Comparison of ENCODE assay signal across 8 cellular contexts in genomic region chr5:150645070-150645700, GRCh38. TPM values are rescaled to one million over a fixed set of nuclear protein-coding genes. Genes with fewer than 3 reads are reported as not detected.
DNase-seq lines count a peak whose midpoint lies in the region; ATAC-seq and TF ChIP-seq lines count a peak whose summit lies in the region.

No MANE protein-coding gene starts in this region.

- no peak for ATAC-seq in effector memory CD8-positive, alpha-beta T cell (replicated peaks)

- H3K27ac Mint-ChIP-seq in mesothelial cell of epicardium = peak overlapping the region; percentile 88
- no peak overlapping the region for H3K27ac Mint-ChIP-seq in effector memory CD8-positive, alpha-beta T cell

- TF ChIP-seq RAD21 in Ishikawa (IDR thresholded peaks at IDR 0.05; ENCODE audit: low read depth) = no peak; the same call in 1 of the 2 replicates

- no peaks in the 10 kb centered on the region for H3K9me3 Mint-ChIP-seq in mesothelial cell of epicardium
- H3K9me3 Mint-ChIP-seq in effector memory CD8-positive, alpha-beta T cell = no peaks in the 10 kb centered on the region

- TF ChIP-seq CTCF in mesothelial cell of epicardium (IDR thresholded peaks at IDR 0.05; ENCODE audit: unreplicated experiment) = no peak

- peak; percentile 88 for TF ChIP-seq EP300 in Ishikawa (IDR thresholded peaks at IDR 0.05; ENCODE audit: borderline replicate concordance)

- DNase-seq in A172 (ENCODE audit: low spot score) (peak; percentile 93), dermis blood vessel endothelial cell (peak; percentile 88), mesothelial cell of epicardium (ENCODE audit: low spot score in 2 of 2, unreplicated experiment in 2 of 2) (no peak), mesenteric fat pad (ENCODE audit: low spot score) (no peak), HuH-7.5 (ENCODE audit: low spot score) (no peak), NCI-H2227 (lab: John Stamatoyannopoulos, UW; ENCODE audit: unreplicated experiment) (no peak)
- no peak for DNase-seq in effector memory CD8-positive, alpha-beta T cell

- no peaks in the 10 kb centered on the region for H3K27me3 Mint-ChIP-seq in mesothelial cell of epicardium (ENCODE audit: low read depth)
- peaks cover 32 to 46% of the 10 kb centered on the region in 2 donors for H3K27me3 Mint-ChIP-seq in effector memory CD8-positive, alpha-beta T cell

- H3K4me1 Mint-ChIP-seq in mesothelial cell of epicardium = peaks cover 56% of the 10 kb centered on the region
- H3K4me1 Mint-ChIP-seq in effector memory CD8-positive, alpha-beta T cell (ENCODE audit: low read depth in 2 of 2) = no peaks in the 10 kb centered on the region

- peak overlapping the region; percentile 44 for H3K4me3 Mint-ChIP-seq in mesothelial cell of epicardium
- no peak overlapping the region for H3K4me3 Mint-ChIP-seq in effector memory CD8-positive, alpha-beta T cell

- peaks cover 17% of the 10 kb centered on the region for H3K36me3 Mint-ChIP-seq in mesothelial cell of epicardium
- peaks cover 3% of the 10 kb centered on the region for H3K36me3 Mint-ChIP-seq in effector memory CD8-positive, alpha-beta T cell (ENCODE audit: insufficient read depth)

TF ChIP-seq in Ishikawa, 13 proteins besides CTCF, POLR2A, EP300 and RAD21:
- TF ChIP-seq NFIC (IDR thresholded peaks at IDR 0.05) (peak; percentile 91), FOXM1 (IDR thresholded peaks at IDR 0.05; ENCODE audit: borderline replicate concordance, low read depth) (peak; percentile 60), CEBPB (IDR thresholded peaks at IDR 0.05) (peak; percentile 65; the same call in 1 of the 2 replicates), ZBTB7A (IDR thresholded peaks at IDR 0.05; ENCODE audit: low read depth) (no peak), CREB1 (IDR thresholded peaks at IDR 0.05; ENCODE audit: low read depth) (no peak), MAX (IDR thresholded peaks at IDR 0.05) (peak; percentile 55; the same call in 1 of the 2 replicates), YY1 (IDR thresholded peaks at IDR 0.05; ENCODE audit: low read depth) (0 out of 2 replicates have a peak, but pooled peaks have one; percentile 36), REST (IDR thresholded peaks at IDR 0.05; ENCODE audit: low read depth) (no peak), TEAD4 (IDR thresholded peaks at IDR 0.05) (peak; percentile 91), TCF12 (IDR thresholded peaks at IDR 0.05; ENCODE audit: low read depth) (peak; percentile 67; the same call in 1 of the 2 replicates)

RNA-seq across cellular contexts. Expression of gene SYNPO, which starts 4.7 kb away (rescaled TPM):
- total RNA-seq in A172 (2014; rRNA removed; shearing (Covaris generic)) = 7.2 and 9.0 TPM in 2 replicates
- total RNA-seq in dermis blood vessel endothelial cell (14.6 and 19.1 TPM in 2 replicates), mesothelial cell of epicardium (84.4 to 86.6 TPM (median 85.3 TPM) in 3 replicates), mesenteric fat pad (174 TPM)

RNA-seq across cellular contexts. Expression of gene MYOZ3, which starts 15.9 kb away (rescaled TPM):
- 0.07 and 0.45 TPM in 2 replicates for total RNA-seq in A172 (2014; rRNA removed; shearing (Covaris generic))
- total RNA-seq in dermis blood vessel endothelial cell (0.17 and 0.37 TPM in 2 replicates), mesothelial cell of epicardium (8.5 to 9.4 TPM (median 8.5 TPM) in 3 replicates), mesenteric fat pad (0.42 TPM)

RNA-seq across cellular contexts. Expression of gene RBM22, which starts 55.7 kb away (rescaled TPM):
- total RNA-seq in A172 (2014; rRNA removed; shearing (Covaris generic)) = 36.4 and 45.8 TPM in 2 replicates
- total RNA-seq in dermis blood vessel endothelial cell (31.3 and 35.9 TPM in 2 replicates), mesothelial cell of epicardium (64.3 to 66.8 TPM (median 66.7 TPM) in 3 replicates), mesenteric fat pad (44.1 TPM)

Comparison
In these comparisons a context has a peak if more than half of its experiments do, and no peak if none do; other contexts are left out.
1. DNase-seq: peak in A172 (single experiment) and dermis blood vessel endothelial cell (single experiment); none in mesothelial cell of epicardium (0 of 2), mesenteric fat pad (single experiment), HuH-7.5 (single experiment), effector memory CD8-positive, alpha-beta T cell (0 of 3) and NCI-H2227 (single experiment).